Comparison of ENCODE assay signal across 1 cellular context in genomic region chr10:21194510-21194993, GRCh38.
TF ChIP-seq lines count a peak whose summit lies in the region.

No MANE protein-coding gene starts in this region.

TF ChIP-seq in K562, 482 proteins besides CTCF, POLR2A, EP300 and RAD21 (continued from another document and continues in another):
- TF ChIP-seq KDM4B (IDR thresholded peaks at IDR 0.05; ENCODE audit: borderline replicate concordance in 2 of 2, low read depth in 1 of 2): no peak
- no peak for TF ChIP-seq JUND (IDR thresholded peaks at IDR 0.05; ENCODE audit: borderline replicate concordance, low read depth, low read length)
- TF ChIP-seq JUND (tag; IDR thresholded peaks at IDR 0.05; ENCODE audit: borderline replicate concordance, low read depth, low read length): peak; percentile 8; the same call in 1 of the 3 replicates
- no peak for TF ChIP-seq ARID2 (IDR thresholded peaks at IDR 0.05)
- TF ChIP-seq ETS1 (conservative IDR thresholded peaks at IDR 0.05; ENCODE audit: control insufficient read depth, low read depth, low read length): no peak
- TF ChIP-seq SMAD2 (IDR thresholded peaks at IDR 0.05; ENCODE audit: low read depth, low read length): no peak
- no peak for TF ChIP-seq IFI16 (CRISPR knock-in tag; IDR thresholded peaks at IDR 0.05)
- TF ChIP-seq ZBTB40 (IDR thresholded peaks at IDR 0.05): no peak
- TF ChIP-seq ZBTB40 (CRISPR knock-in tag; IDR thresholded peaks at IDR 0.05): no peak
- no peak for TF ChIP-seq BCLAF1 (IDR thresholded peaks at IDR 0.05; ENCODE audit: borderline replicate concordance in 1 of 2, control insufficient read depth in 1 of 2, low read depth in 2 of 2, low read length in 1 of 2)
- TF ChIP-seq ZNF644 (tag; IDR thresholded peaks at IDR 0.05; ENCODE audit: low read depth): no peak
- TF ChIP-seq ZNF318 (IDR thresholded peaks at IDR 0.05; ENCODE audit: borderline replicate concordance in 1 of 2, low read depth in 1 of 2): no peak; a peak in 1 of 4 replicates
- no peak for TF ChIP-seq CAMTA2 (CRISPR knock-in tag; conservative IDR thresholded peaks at IDR 0.05)
- TF ChIP-seq CBX1 (IDR thresholded peaks at IDR 0.05; ENCODE audit: low read depth): no peak
- no peak for TF ChIP-seq ZBTB12 (CRISPR knock-in tag; IDR thresholded peaks at IDR 0.05)
- no peak for TF ChIP-seq AFF1 (IDR thresholded peaks at IDR 0.05; ENCODE audit: low read depth in 1 of 2, partially characterized antibody in 2 of 2)
- TF ChIP-seq KAT8 (IDR thresholded peaks at IDR 0.05; ENCODE audit: low read depth): no peak
- TF ChIP-seq ZNF766 (CRISPR knock-in tag; conservative IDR thresholded peaks at IDR 0.05): 0 out of 2 replicates have a peak, but pooled peaks have one; percentile 48
- TF ChIP-seq USF2 (CRISPR knock-in tag; IDR thresholded peaks at IDR 0.05): no peak
